In genomic region chr10:513393-513792, GRCh38 we compare ENCODE assay signal across 15 cellular contexts.
DNase-seq lines count a peak whose midpoint lies in the region; ATAC-seq, FAIRE-seq and TF ChIP-seq lines count a peak whose summit lies in the region.
"Had no signal": no experiment of that assay in that cellular context is flagged by ENCODE, and none has a peak within 500 bp of the region (broad histone marks: within the 10 kb centered on the region; RNA-seq: fewer than 3 reads in every experiment).

No MANE protein-coding gene starts in this region.

- FAIRE-seq in RCC 7860 (lab: Jason Lieb, UNC): no peak
- FAIRE-seq: K562 had no signal

- H3K4me1 ChIP-seq in colonic mucosa: no peaks in the 10 kb centered on the region
- H3K4me1 ChIP-seq in neural progenitor cell: peaks cover 10% of the 10 kb centered on the region

- H3K4me2 ChIP-seq in neural progenitor cell: no peak overlapping the region

- H2AFZ ChIP-seq in neural progenitor cell (replicated peaks): no peak overlapping the region

- H3K9me3 Mint-ChIP-seq in neural progenitor cell: no peaks in the 10 kb centered on the region
- H3K9me3 Mint-ChIP-seq: stimulated activated naive CD8-positive, alpha-beta T cell treated with anti-CD3 and anti-CD28 coated beads, Interleukin-15, Interleukin-2, amounts not matched to agents 100 ng/mL and 50 ng/mL, for 24 hours had no signal

- no peak overlapping the region for H3K4me3 Mint-ChIP-seq in neural progenitor cell
- H3K4me3 Mint-ChIP-seq: CD14-positive monocyte; stimulated activated naive CD8-positive, alpha-beta T cell treated with anti-CD3 and anti-CD28 coated beads, Interleukin-15, Interleukin-2, amounts not matched to agents 100 ng/mL and 50 ng/mL, for 24 hours had no signal

- DNase-seq in GM06990 (ENCODE audit: extremely low read depth, insufficient read length) (peak; percentile 35), colonic mucosa (peak; percentile 61), neural progenitor cell (ENCODE audit: low spot score) (no peak), NCI-H748 treated with DMSO at 0.1 percent for 48 hours (lab: John Stamatoyannopoulos, UW) (no peak), RCC 7860 (ENCODE audit: low spot score) (no peak), NCI-H2196 treated with DMSO at 0.1 percent for 48 hours (lab: John Stamatoyannopoulos, UW; ENCODE audit: unreplicated experiment) (no peak)
- DNase-seq: activated CD4-positive, alpha-beta T cell treated with anti-CD3 and anti-CD28 coated beads, Interleukin-2, amount 50 U/mL, for 48 hours; HCEC 1CT; stimulated activated CD4-positive, alpha-beta T cell treated with anti-CD3 and anti-CD28 coated beads, Interleukin-4, amount 100 ng/mL, for 24 hours had no signal

- H3K27me3 ChIP-seq in GM06990 (replicated peaks; ENCODE audit: control insufficient read depth, insufficient read depth, low read length) (no peaks in the 10 kb centered on the region), colonic mucosa (no peaks in the 10 kb centered on the region), neural progenitor cell (no peaks in the 10 kb centered on the region)

- H3K9ac ChIP-seq in colonic mucosa (ENCODE audit: low read depth in 2 of 2, low read length in 2 of 2) (peak overlapping the region in 1 of 2 donors; percentile 47), neural progenitor cell (no peak overlapping the region)

- TF ChIP-seq CTCF in GM06990 (IDR thresholded peaks at IDR 0.05; ENCODE audit: insufficient read depth, low read length, poor library complexity, severe bottlenecking) (no peak), colonic mucosa (IDR thresholded peaks at IDR 0.05) (no peak), neural progenitor cell (IDR thresholded peaks at IDR 0.05) (no peak)

- H3K36me3 ChIP-seq in GM06990 (ENCODE audit: control insufficient read depth, insufficient read depth, low read length) (no peaks in the 10 kb centered on the region), colonic mucosa (no peaks in the 10 kb centered on the region), neural progenitor cell (no peaks in the 10 kb centered on the region)
- H3K36me3 ChIP-seq: prostate gland had no signal

- ATAC-seq in HG02798 (IDR thresholded peaks at IDR 0.05; ENCODE audit: poor library complexity, unreplicated experiment) (peak; percentile 35), GM21619 (IDR thresholded peaks at IDR 0.05; ENCODE audit: unreplicated experiment) (no peak)
- ATAC-seq: K562 had no signal

- peaks cover 2% of the 10 kb centered on the region for H3K27me3 Mint-ChIP-seq in neural progenitor cell (ENCODE audit: insufficient read depth, low read depth)

- H3K9me3 ChIP-seq in colonic mucosa (no peaks in the 10 kb centered on the region), neural progenitor cell (ENCODE audit: low read depth) (no peaks in the 10 kb centered on the region)
- H3K9me3 ChIP-seq: prostate gland had no signal

- intact Hi-C loops in colonic mucosa (cut with DNase I): loop anchor here (5.0 to 10.0 kb wide), 3 partner anchors 151 to 274 kb away; no protein-coding TSS in a partner anchor

- H3K4me1 Mint-ChIP-seq in neural progenitor cell: peaks cover 46% of the 10 kb centered on the region

- H3F3A ChIP-seq in neural progenitor cell (ENCODE audit: low read depth): peaks cover 24% of the 10 kb centered on the region

- H3K27ac Mint-ChIP-seq in neural progenitor cell: peak overlapping the region; percentile 2
- H3K27ac Mint-ChIP-seq: stimulated activated naive CD8-positive, alpha-beta T cell treated with anti-CD3 and anti-CD28 coated beads, Interleukin-15, Interleukin-2, amounts not matched to agents 100 ng/mL and 50 ng/mL, for 24 hours had no signal

- H3K79me2 ChIP-seq in neural progenitor cell (ENCODE audit: low read depth): peaks cover 14% of the 10 kb centered on the region

- H4K20me1 ChIP-seq in neural progenitor cell (ENCODE audit: low read depth): peaks cover 38% of the 10 kb centered on the region

- H3K4me3 ChIP-seq in GM06990 (replicated peaks; ENCODE audit: low read depth, low read length) (peak overlapping the region; percentile 51), colonic mucosa (peak overlapping the region; percentile 16), neural progenitor cell (no peak overlapping the region)
- H3K4me3 ChIP-seq: K562, prostate gland had no signal

- H3K36me3 Mint-ChIP-seq in neural progenitor cell: peaks cover 10% of the 10 kb centered on the region
- H3K36me3 Mint-ChIP-seq: CD14-positive monocyte had no signal

- no peak overlapping the region for H3K27ac ChIP-seq in colonic mucosa
- H3K27ac ChIP-seq in neural progenitor cell: no peak overlapping the region
- H3K27ac ChIP-seq: prostate gland had no signal

Comparison
In these comparisons a context has a peak if more than half of its experiments do, and no peak if none do; other contexts are left out.
1. DNase-seq: peak in GM06990 (single experiment) and colonic mucosa (single experiment); none in neural progenitor cell (single experiment), NCI-H748 treated with DMSO at 0.1 percent for 48 hours (single experiment), RCC 7860 (single experiment) and NCI-H2196 treated with DMSO at 0.1 percent for 48 hours (single experiment).